25 cellular contexts compared by ENCODE assay signal in genomic region chr6:53294611-53295010, GRCh38. TPM values are rescaled to one million over a fixed set of nuclear protein-coding genes. Genes with fewer than 3 reads are reported as not detected.
DNase-seq lines count a peak whose midpoint lies in the region; ATAC-seq lines count a peak whose summit lies in the region.
"Had no signal": no experiment of that assay in that cellular context is flagged by ENCODE, and none has a peak within 500 bp of the region (broad histone marks: within the 10 kb centered on the region; RNA-seq: fewer than 3 reads in every experiment).

No MANE protein-coding gene starts in this region.

- no peaks in the 10 kb centered on the region for H3K27me3 Mint-ChIP-seq in activated CD4-positive, alpha-beta T cell treated with anti-CD3 and anti-CD28 coated beads for 36 hours
- no peaks in the 10 kb centered on the region for H3K27me3 Mint-ChIP-seq in activated CD4-positive, alpha-beta T cell treated with anti-CD3 and anti-CD28 coated beads, Interleukin-2, amount 10 ng/mL, durations not matched to agents 7 days and 5 days
- H3K27me3 Mint-ChIP-seq in CD4-positive, CD25-positive, alpha-beta regulatory T cell, result no peaks in the 10 kb centered on the region
- H3K27me3 Mint-ChIP-seq in IgD-negative memory B cell (no peaks in the 10 kb centered on the region), memory B cell (no peaks in the 10 kb centered on the region)

- no peak overlapping the region for H3K4me3 Mint-ChIP-seq in activated CD4-positive, alpha-beta T cell treated with anti-CD3 and anti-CD28 coated beads for 36 hours
- no peak overlapping the region for H3K4me3 Mint-ChIP-seq in activated CD4-positive, alpha-beta T cell treated with anti-CD3 and anti-CD28 coated beads, Interleukin-2, amount 10 ng/mL, durations not matched to agents 7 days and 5 days
- H3K4me3 Mint-ChIP-seq in CD4-positive, CD25-positive, alpha-beta regulatory T cell, result peak overlapping the region in 2 of 4 donors; percentile 12 to 33
- peak overlapping the region in 2 of 4 donors; percentile 46 to 66 for H3K4me3 Mint-ChIP-seq in IgD-negative memory B cell
- H3K4me3 Mint-ChIP-seq in memory B cell, result no peak overlapping the region
- H3K4me3 Mint-ChIP-seq: CD8-positive, alpha-beta T cell; T-helper 1 cell treated with Interleukin-12 subunit alpha and Interleukin-12 subunit beta and Interleukin-4 antibody, amounts not matched to agents 30 μg/mL and 1 μg/mL, for 36 hours had no signal

- H3K36me3 ChIP-seq in CD4-positive, CD25-positive, alpha-beta regulatory T cell (ENCODE audit: control insufficient read depth, insufficient read depth, low read length), result peaks cover 8% of the 10 kb centered on the region
- H3K36me3 ChIP-seq: gastrocnemius medialis, ovary had no signal

- no peak overlapping the region for H3K4me3 ChIP-seq in CD4-positive, CD25-positive, alpha-beta regulatory T cell (ENCODE audit: low read depth, low read length)
- H3K4me3 ChIP-seq: gastrocnemius medialis, HAP-1, hepatocyte, lung, mucosa of descending colon, ovary, thoracic aorta had no signal

- CTCF ChIA-PET in activated CD4-positive, alpha-beta T cell treated with anti-CD3 and anti-CD28 coated beads for 36 hours (lab: Charles Lee), result interaction anchor here (0.6 to 2.0 kb wide), 6 partner anchors 8 to 208 kb away, joined by 3 to 9 read pairs (median 3); no protein-coding TSS in a partner anchor
- CTCF ChIA-PET in activated CD4-positive, alpha-beta T cell treated with anti-CD3 and anti-CD28 coated beads, Interleukin-2, amount 10 ng/mL, durations not matched to agents 7 days and 5 days (lab: Charles Lee), result interaction anchor here (0.5 kb wide), 1 partner anchor 108 kb away, joined by 3 read pairs; no protein-coding TSS in a partner anchor

- H3K4me1 Mint-ChIP-seq in activated CD4-positive, alpha-beta T cell treated with anti-CD3 and anti-CD28 coated beads for 36 hours, result peaks cover 79% of the 10 kb centered on the region
- H3K4me1 Mint-ChIP-seq in activated CD4-positive, alpha-beta T cell treated with anti-CD3 and anti-CD28 coated beads, Interleukin-2, amount 10 ng/mL, durations not matched to agents 7 days and 5 days, result peaks cover 62% of the 10 kb centered on the region
- peaks cover 66 to 97% (median 80%) of the 10 kb centered on the region in 4 donors for H3K4me1 Mint-ChIP-seq in CD4-positive, CD25-positive, alpha-beta regulatory T cell
- H3K4me1 Mint-ChIP-seq in IgD-negative memory B cell, result peaks cover 66 to 72% (median 70%) of the 10 kb centered on the region in 3 donors
- peaks cover 65% of the 10 kb centered on the region for H3K4me1 Mint-ChIP-seq in memory B cell

- intact Hi-C loops in activated CD4-positive, alpha-beta T cell treated with anti-CD3 and anti-CD28 coated beads for 36 hours (cut with DNase I, micrococcal nuclease), result loop anchor here in 1 of 2 experiments (5.0 kb wide), 2 partner anchors 107 to 118 kb away; no protein-coding TSS in a partner anchor

- peaks cover 28% of the 10 kb centered on the region for H3K36me3 Mint-ChIP-seq in activated CD4-positive, alpha-beta T cell treated with anti-CD3 and anti-CD28 coated beads for 36 hours (ENCODE audit: low read depth)
- peaks cover 34% of the 10 kb centered on the region for H3K36me3 Mint-ChIP-seq in activated CD4-positive, alpha-beta T cell treated with anti-CD3 and anti-CD28 coated beads, Interleukin-2, amount 10 ng/mL, durations not matched to agents 7 days and 5 days (ENCODE audit: low read depth)
- peaks cover 17% of the 10 kb centered on the region for H3K36me3 Mint-ChIP-seq in CD4-positive, CD25-positive, alpha-beta regulatory T cell
- H3K36me3 Mint-ChIP-seq in IgD-negative memory B cell, result peaks cover 2% of the 10 kb centered on the region
- peaks cover 30% of the 10 kb centered on the region for H3K36me3 Mint-ChIP-seq in memory B cell

- peak overlapping the region; percentile 38 for H3K27ac Mint-ChIP-seq in activated CD4-positive, alpha-beta T cell treated with anti-CD3 and anti-CD28 coated beads for 36 hours
- no peak overlapping the region for H3K27ac Mint-ChIP-seq in activated CD4-positive, alpha-beta T cell treated with anti-CD3 and anti-CD28 coated beads, Interleukin-2, amount 10 ng/mL, durations not matched to agents 7 days and 5 days
- H3K27ac Mint-ChIP-seq in CD4-positive, CD25-positive, alpha-beta regulatory T cell, result peak overlapping the region; percentile 32 to 89 (median 84)
- H3K27ac Mint-ChIP-seq in IgD-negative memory B cell (peak overlapping the region; percentile 34 to 93 (median 87)), memory B cell (peak overlapping the region; percentile 87)
- H3K27ac Mint-ChIP-seq: T-helper 1 cell treated with Interleukin-12 subunit alpha and Interleukin-12 subunit beta and Interleukin-4 antibody, amounts not matched to agents 30 μg/mL and 1 μg/mL, for 36 hours had no signal

- H3K27ac ChIP-seq in CD4-positive, CD25-positive, alpha-beta regulatory T cell (ENCODE audit: insufficient read depth, low read length, poor library complexity, severe bottlenecking), result peak overlapping the region; percentile 79
- H3K27ac ChIP-seq: 22Rv1, gastrocnemius medialis, hepatocyte, ovary, thoracic aorta had no signal

- no peaks in the 10 kb centered on the region for H3K9me3 ChIP-seq in CD4-positive, CD25-positive, alpha-beta regulatory T cell (ENCODE audit: control insufficient read depth in 2 of 2, low read length in 2 of 2)
- H3K9me3 ChIP-seq: gastrocnemius medialis, HAP-1, mucosa of descending colon, ovary, thoracic aorta had no signal

- ATAC-seq in activated CD4-positive, alpha-beta T cell treated with anti-CD3 and anti-CD28 coated beads for 36 hours, result no peak
- ATAC-seq in CD4-positive, CD25-positive, alpha-beta regulatory T cell (ENCODE audit: low read depth in 2 of 2), result no peak
- no peak for ATAC-seq in memory B cell (ENCODE audit: low read depth)
- no peak for ATAC-seq in stimulated activated naive CD8-positive, alpha-beta T cell treated with anti-CD3 and anti-CD28 coated beads, Interleukin-15, Interleukin-2, amounts not matched to agents 100 U/mL and 50 U/mL, for 24 hours
- ATAC-seq: gastrocnemius medialis, mucosa of descending colon had no signal

- H3K4me1 ChIP-seq in CD4-positive, CD25-positive, alpha-beta regulatory T cell (ENCODE audit: control insufficient read depth, insufficient read depth, low read length, poor library complexity, severe bottlenecking), result peaks cover 94% of the 10 kb centered on the region

- POLR2A ChIA-PET in activated CD4-positive, alpha-beta T cell treated with anti-CD3 and anti-CD28 coated beads for 36 hours (lab: Charles Lee), result interaction anchor here (0.6 kb wide), 1 partner anchor 8 kb away, joined by 3 read pairs; no protein-coding TSS in a partner anchor
- POLR2A ChIA-PET in activated CD4-positive, alpha-beta T cell treated with anti-CD3 and anti-CD28 coated beads, Interleukin-2, amount 10 ng/mL, durations not matched to agents 7 days and 5 days (lab: Charles Lee), result no interaction called here

- no peak for DNase-seq in activated CD4-positive, alpha-beta T cell treated with anti-CD3 and anti-CD28 coated beads for 36 hours
- DNase-seq in activated CD4-positive, alpha-beta T cell treated with anti-CD3 and anti-CD28 coated beads, Interleukin-2, amount 10 ng/mL, durations not matched to agents 7 days and 5 days, result no peak
- DNase-seq in CD4-positive, CD25-positive, alpha-beta regulatory T cell, result no peak
- DNase-seq in memory B cell (ENCODE audit: low spot score in 2 of 2) (no peak), MV-4-11 (lab: John Stamatoyannopoulos, UW) (no peak)
- DNase-seq in stimulated activated naive CD8-positive, alpha-beta T cell treated with anti-CD3 and anti-CD28 coated beads, Interleukin-15, Interleukin-2, amounts not matched to agents 100 U/mL and 50 U/mL, for 24 hours, result no peak
- DNase-seq in activated CD4-positive, CD25-positive, alpha-beta regulatory T cell (lab: John Stamatoyannopoulos, UW), result no peak
- DNase-seq: activated CD4-positive, alpha-beta T cell treated with anti-CD3 and anti-CD28 coated beads for 1 hour; activated CD8-positive, alpha-beta memory T cell treated with anti-CD3 and anti-CD28 coated beads for 24 hours; activated gamma-delta T cell; activated T-cell treated with anti-CD3 and anti-CD28 coated beads for 4 hours; gastrocnemius medialis; NCI-H1436; NCI-H2081 treated with DMSO at 0.1 percent for 48 hours; stimulated activated naive CD4-positive, alpha-beta T cell treated with Interleukin-2 at 50 U/mL for 16 hours had no signal

- H3K27me3 ChIP-seq in CD4-positive, CD25-positive, alpha-beta regulatory T cell (ENCODE audit: control insufficient read depth, insufficient read depth, low read length), result no peaks in the 10 kb centered on the region
- H3K27me3 ChIP-seq: gastrocnemius medialis, hepatocyte, ovary had no signal

- H3K9me3 Mint-ChIP-seq in activated CD4-positive, alpha-beta T cell treated with anti-CD3 and anti-CD28 coated beads for 36 hours (ENCODE audit: low read depth), result no peaks in the 10 kb centered on the region
- no peaks in the 10 kb centered on the region for H3K9me3 Mint-ChIP-seq in activated CD4-positive, alpha-beta T cell treated with anti-CD3 and anti-CD28 coated beads, Interleukin-2, amount 10 ng/mL, durations not matched to agents 7 days and 5 days
- H3K9me3 Mint-ChIP-seq in CD4-positive, CD25-positive, alpha-beta regulatory T cell, result no peaks in the 10 kb centered on the region
- H3K9me3 Mint-ChIP-seq in IgD-negative memory B cell (peaks cover 0 to 1% (median 0%) of the 10 kb centered on the region in 3 donors), memory B cell (no peaks in the 10 kb centered on the region)
- H3K9me3 Mint-ChIP-seq: CD8-positive, alpha-beta T cell; T-helper 1 cell treated with Interleukin-12 subunit alpha and Interleukin-12 subunit beta and Interleukin-4 antibody, amounts not matched to agents 30 μg/mL and 1 μg/mL, for 36 hours had no signal

RNA-seq across cellular contexts. Expression of gene ELOVL5, which starts 54.1 kb away (rescaled TPM):
- 100 to 1,000 TPM in 1 of 2 experiments, 10 to 100 TPM in 1; 98.1 to 106 TPM for total RNA-seq in activated CD4-positive, alpha-beta T cell treated with anti-CD3 and anti-CD28 coated beads for 36 hours
- total RNA-seq in activated CD4-positive, alpha-beta T cell treated with anti-CD3 and anti-CD28 coated beads, Interleukin-2, amount 10 ng/mL, durations not matched to agents 7 days and 5 days, result 100 to 1,000 TPM; 124 to 152 TPM
- total RNA-seq in CD4-positive, CD25-positive, alpha-beta regulatory T cell, result 201 TPM
- polyA plus RNA-seq in CD4-positive, CD25-positive, alpha-beta regulatory T cell, result 100 to 1,000 TPM; 139 to 175 (median 154) TPM
- polyA plus RNA-seq in IgD-negative memory B cell, result 156 TPM
